ENCODE assay signal across 8 cellular contexts in the genomic region with DNA sequence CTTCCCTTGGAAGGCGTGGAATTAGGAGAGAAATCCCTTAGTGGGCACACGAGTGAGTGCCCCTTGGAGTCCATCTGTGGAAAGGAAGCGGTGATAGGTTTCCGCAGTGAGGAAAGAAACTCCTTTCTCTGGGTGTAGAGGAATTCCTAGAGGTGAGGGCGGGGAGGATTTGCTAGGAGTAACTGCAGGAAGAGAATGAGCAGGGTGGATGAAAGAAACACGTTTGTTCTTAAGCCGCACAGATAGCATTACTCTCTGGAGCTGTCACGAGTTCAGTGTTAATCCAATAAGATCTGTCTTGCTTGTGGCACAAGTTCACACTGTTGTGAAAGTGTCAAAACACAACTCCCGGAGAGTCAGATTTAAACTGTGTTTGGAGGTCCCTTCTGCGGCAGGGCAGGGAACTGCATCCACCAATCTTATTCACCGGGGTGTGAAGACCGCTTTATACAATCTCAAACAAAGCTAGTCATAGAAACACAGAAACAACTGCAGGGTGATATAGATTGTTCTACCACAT. TPM values are rescaled to one million over a fixed set of nuclear protein-coding genes. Genes with fewer than 3 reads are reported as not detected.
DNase-seq lines count a peak whose midpoint lies in the region; ATAC-seq and TF ChIP-seq lines count a peak whose summit lies in the region.

No MANE protein-coding gene starts in this region.

- WGBS in upper lobe of left lung, 2 donors: 25 to 32% methylated on average over 12 of the region's 12 CpGs

- no peak for TF ChIP-seq EP300 in upper lobe of left lung (IDR thresholded peaks at IDR 0.05)

- TF ChIP-seq POLR2A in upper lobe of left lung (IDR thresholded peaks at IDR 0.05): peak in 1 of 4 donors; percentile 1

- peaks cover 0 to 6% (median 4%) of the 10 kb centered on the region in 4 donors for H3K27me3 ChIP-seq in upper lobe of left lung

- H3K36me3 ChIP-seq in mucosa of descending colon (ENCODE audit: low read depth) (no peaks in the 10 kb centered on the region), upper lobe of left lung (no peaks in the 10 kb centered on the region)

- H3K4me1 ChIP-seq in mucosa of descending colon (ENCODE audit: low read depth): peaks cover 4% of the 10 kb centered on the region
- peaks cover 3 to 25% (median 11%) of the 10 kb centered on the region in 4 donors for H3K4me1 ChIP-seq in upper lobe of left lung

- CTCF ChIA-PET in AG04449 (lab: Yijun Ruan, JAX): interaction anchor here (1.4 to 1.6 kb wide), 2 partner anchors 14 to 334 kb away, joined by 3 read pairs; no protein-coding TSS in a partner anchor

- TF ChIP-seq CTCF in AG04449 (IDR thresholded peaks at IDR 0.05; ENCODE audit: insufficient read depth, low read length, missing control alignments) (peak; percentile 13), epithelial cell of esophagus (IDR thresholded peaks at IDR 0.05; ENCODE audit: insufficient read depth, low read depth, low read length, missing control alignments) (peak; percentile 59), mucosa of descending colon (IDR thresholded peaks at IDR 0.05) (no peak), upper lobe of left lung (IDR thresholded peaks at IDR 0.05) (peak; percentile 41 to 79 (median 75))

- intact Hi-C loops in mucosa of descending colon (cut with DNase I, micrococcal nuclease): no loop called here

- no peaks in the 10 kb centered on the region for H3K9me3 ChIP-seq in mucosa of descending colon
- H3K9me3 ChIP-seq in upper lobe of left lung: no peaks in the 10 kb centered on the region

- POLR2A ChIA-PET in AG04449 (lab: Yijun Ruan, JAX): no interaction called here

- peak overlapping the region; percentile 88 to 92 (median 90) for H3K27ac ChIP-seq in upper lobe of left lung

- H3K4me3 ChIP-seq in AG04449 (ENCODE audit: low read depth, low read length) (no peak overlapping the region), epithelial cell of esophagus (ENCODE audit: low read length) (no peak overlapping the region), mucosa of descending colon (no peak overlapping the region), upper lobe of left lung (peak overlapping the region; percentile 59 to 68 (median 66))

- DNase-seq in AG04449 (ENCODE audit: low read depth, low spot score) (no peak), SIG-M5 (lab: John Stamatoyannopoulos, UW) (peak; percentile 39), epithelial cell of esophagus (ENCODE audit: low read depth) (peak; percentile 64), mucosa of descending colon (peak in 2 of 3 donors; percentile 53 to 54), upper lobe of left lung (peak in 1 of 2 donors; percentile 68)
- DNase-seq in activated effector memory CD4-positive, alpha-beta T cell treated with Interleukin-2 at 50 U/mL for 16 hours: no peak

- ATAC-seq in GM18867 (IDR thresholded peaks at IDR 0.05; ENCODE audit: unreplicated experiment): peak; percentile 76
- peak; percentile 69 for ATAC-seq in HG03064 (IDR thresholded peaks at IDR 0.05; ENCODE audit: low read depth, unreplicated experiment)
- peak; percentile 77 for ATAC-seq in mucosa of descending colon
- ATAC-seq in upper lobe of left lung (ENCODE audit: low FRiP score in 2 of 2): peak; percentile 85 to 86

RNA-seq across cellular contexts. Expression of a gene that starts 1.2 kb away (rescaled TPM):
- total RNA-seq in mucosa of descending colon (1 to 10 TPM in 1 of 3 donors, under 1 TPM in 2; 0.63 to 6.0 (median 0.84) TPM), upper lobe of left lung (10 to 100 TPM in 2 of 6 donors, 1 to 10 TPM in 4; 4.7 to 11.2 (median 7.7) TPM)

Comparison
In these comparisons a context has a peak if more than half of its experiments do, and no peak if none do; other contexts are left out.
1. DNase-seq: peak in SIG-M5 (single experiment), epithelial cell of esophagus (single experiment) and mucosa of descending colon (2 of 3); none in AG04449 (single experiment) and activated effector memory CD4-positive, alpha-beta T cell treated with Interleukin-2 at 50 U/mL for 16 hours (single experiment).
2. H3K4me3 ChIP-seq: peak in upper lobe of left lung (4 of 4); none in AG04449 (single experiment), epithelial cell of esophagus (single experiment) and mucosa of descending colon (single experiment).
3. Peak in every context shown above with its lines, with median percentiles within 50 percentile points of each other: ATAC-seq.